In genomic region chr4:107719927-107720722, GRCh38 we compare ENCODE assay signal across 8 cellular contexts. TPM values are rescaled to one million over a fixed set of nuclear protein-coding genes. Genes with fewer than 3 reads are reported as not detected.
A peak's percentile ranks its signal among the peaks of the same experiment; 100 is the strongest.
DNase-seq lines count a peak whose midpoint lies in the region; ATAC-seq and TF ChIP-seq lines count a peak whose summit lies in the region.

Gene PAPSS1, minus strand, starts transcription at chr4:107720234. Its CDS starts 55 bp downstream, at chr4:107720179.

- peak; percentile 81 for DNase-seq in GM04503 (ENCODE audit: low read depth)
- DNase-seq in HFF-Myc (ENCODE audit: extremely low read depth, low read depth), result peak; percentile 89
- peak; percentile 89 for DNase-seq in MV-4-11 (lab: John Stamatoyannopoulos, UW)
- DNase-seq in SJSA1 (ENCODE audit: low read depth in 1 of 2, low spot score in 2 of 2), result peak; percentile 96 to 97
- DNase-seq in activated naive CD4-positive, alpha-beta T cell (lab: John Stamatoyannopoulos, UW), result peak; percentile 87 to 96 (median 90)
- peak; percentile 95 to 97 for DNase-seq in foreskin keratinocyte
- peak; percentile 99 for DNase-seq in neural progenitor cell (ENCODE audit: low spot score)

- peaks cover 10% of the 10 kb centered on the region for H3K4me1 ChIP-seq in SJSA1 (replicated peaks)
- H3K4me1 ChIP-seq in foreskin keratinocyte, result peaks cover 3% of the 10 kb centered on the region
- peaks cover 19% of the 10 kb centered on the region for H3K4me1 ChIP-seq in neural progenitor cell
- H3K4me1 ChIP-seq in stomach smooth muscle (ENCODE audit: control insufficient read depth, insufficient read depth, low read length), result peaks cover 14% of the 10 kb centered on the region

- peaks cover 45% of the 10 kb centered on the region for H3K79me2 ChIP-seq in neural progenitor cell (ENCODE audit: low read depth)

- no peak within 1 kb of the TSS for H3K27ac ChIP-seq in SJSA1
- H3K27ac ChIP-seq in foreskin keratinocyte, result peak within 1 kb of the TSS; percentile 67
- peak within 1 kb of the TSS; percentile 67 for H3K27ac ChIP-seq in neural progenitor cell
- peak within 1 kb of the TSS; percentile 76 for H3K27ac ChIP-seq in stomach smooth muscle (ENCODE audit: low read length)

- peak within 1 kb of the TSS; percentile 90 for H3K27ac Mint-ChIP-seq in neural progenitor cell

- H3K36me3 Mint-ChIP-seq in neural progenitor cell, result peaks cover 15% of the 10 kb centered on the region

- H3F3A ChIP-seq in neural progenitor cell (ENCODE audit: low read depth), result peaks cover 26% of the 10 kb centered on the region

- peaks cover 3% of the 10 kb centered on the region for H3K27me3 Mint-ChIP-seq in neural progenitor cell (ENCODE audit: insufficient read depth, low read depth)

- H3K4me1 Mint-ChIP-seq in neural progenitor cell, result peaks cover 32% of the 10 kb centered on the region

- peak within 1 kb of the TSS; percentile 71 for H2AFZ ChIP-seq in neural progenitor cell (replicated peaks)

- TF ChIP-seq CTCF in HFF-Myc (IDR thresholded peaks at IDR 0.05; ENCODE audit: low read depth, low read length, missing control alignments) (no peak), foreskin keratinocyte (conservative IDR thresholded peaks at IDR 0.05) (no peak), neural progenitor cell (IDR thresholded peaks at IDR 0.05) (no peak)

- H3K4me3 Mint-ChIP-seq in neural progenitor cell, result peak within 1 kb of the TSS; percentile 96

- peak; percentile 91 for ATAC-seq in foreskin keratinocyte

- H3K36me3 ChIP-seq in SJSA1 (peaks cover 7% of the 10 kb centered on the region; the same call in 1 of the 2 replicates), neural progenitor cell (no peaks in the 10 kb centered on the region), stomach smooth muscle (ENCODE audit: control insufficient read depth in 2 of 2, insufficient read depth in 2 of 2, low read length in 2 of 2) (no peaks in the 10 kb centered on the region)

- H3K4me3 ChIP-seq in HFF-Myc (replicated peaks; ENCODE audit: low read depth, low read length) (peak within 1 kb of the TSS; percentile 88), SJSA1 (peak within 1 kb of the TSS; percentile 73), neural progenitor cell (peak within 1 kb of the TSS; percentile 86), stomach smooth muscle (ENCODE audit: low read length in 2 of 2) (peak within 1 kb of the TSS; percentile 47 to 89)

- H3K9ac ChIP-seq in neural progenitor cell, result peak within 1 kb of the TSS; percentile 25
- H3K9ac ChIP-seq in stomach smooth muscle (ENCODE audit: low read length in 2 of 2), result peak within 1 kb of the TSS; percentile 83 to 88

- H3K9me3 ChIP-seq in SJSA1 (replicated peaks) (no peaks in the 10 kb centered on the region), neural progenitor cell (ENCODE audit: low read depth) (no peaks in the 10 kb centered on the region), stomach smooth muscle (ENCODE audit: control insufficient read depth in 2 of 2, low read length in 2 of 2) (no peaks in the 10 kb centered on the region)

- peak within 1 kb of the TSS; percentile 89 for H3K4me2 ChIP-seq in neural progenitor cell

- H3K27me3 ChIP-seq in SJSA1 (replicated peaks) (no peaks in the 10 kb centered on the region), foreskin keratinocyte (no peaks in the 10 kb centered on the region), neural progenitor cell (no peaks in the 10 kb centered on the region), stomach smooth muscle (ENCODE audit: control insufficient read depth in 1 of 2, insufficient read depth in 2 of 2, low read length in 2 of 2) (no peaks in the 10 kb centered on the region)

- peaks cover 2% of the 10 kb centered on the region for H3K9me3 Mint-ChIP-seq in neural progenitor cell

- peaks cover 22% of the 10 kb centered on the region for H4K20me1 ChIP-seq in neural progenitor cell (ENCODE audit: low read depth)

RNA-seq across cellular contexts. Expression of gene PAPSS1, which starts in this region (rescaled TPM):
- 62.3 and 63.2 TPM in 2 replicates for total RNA-seq in SJSA1 (2014; rRNA removed; shearing (Covaris generic))
- total RNA-seq in foreskin keratinocyte (67.6 and 73.4 TPM in 2 replicates), neural progenitor cell (ENCODE audit: low replicate concordance) (106 and 140 TPM in 2 replicates)
- polyA plus RNA-seq in foreskin keratinocyte, result 36.2 and 38.9 TPM in 2 replicates
